ENCODE assay signal across 8 cellular contexts in the genomic region with DNA sequence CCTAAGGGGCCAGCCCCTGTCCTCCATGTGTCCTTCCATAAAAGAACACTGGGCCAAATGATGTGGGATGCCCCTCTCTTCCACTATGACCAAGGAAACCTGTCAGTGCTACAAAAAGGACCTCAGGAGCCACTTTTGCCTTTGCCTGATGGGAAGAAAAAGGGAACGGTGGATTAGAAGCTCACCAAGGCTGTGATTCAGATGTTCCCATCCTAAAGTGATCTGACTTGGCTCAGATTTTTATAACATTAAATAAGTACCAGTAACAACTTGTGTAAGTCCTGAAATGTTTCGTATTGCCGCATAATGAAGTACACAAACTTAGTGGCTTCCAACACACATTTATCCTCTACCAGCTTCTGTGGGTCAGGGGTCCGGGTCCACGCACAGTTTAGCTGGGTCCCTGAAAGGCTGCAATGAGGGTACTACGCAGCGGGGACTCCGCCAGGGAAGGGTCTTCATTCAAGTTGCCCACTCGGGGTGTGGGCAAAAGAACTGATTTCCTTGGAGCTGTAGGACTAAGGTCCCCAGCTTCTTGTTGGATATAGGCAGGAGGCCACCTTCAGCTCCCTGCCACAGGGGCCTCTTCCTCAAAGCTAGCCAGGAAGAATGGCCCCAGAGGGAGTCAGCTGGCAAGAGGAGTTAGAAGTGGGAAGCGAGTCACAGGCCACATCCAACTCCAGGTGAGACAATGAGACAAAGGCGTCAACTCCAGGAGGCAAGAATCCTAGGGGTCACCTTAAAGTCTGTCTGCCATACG.
DNase-seq lines count a peak whose midpoint lies in the region; ATAC-seq and TF ChIP-seq lines count a peak whose summit lies in the region.

No MANE protein-coding gene starts in this region.

- no peaks in the 10 kb centered on the region for H3K27me3 ChIP-seq in esophagus muscularis mucosa
- no peaks in the 10 kb centered on the region for H3K27me3 ChIP-seq in prostate gland (replicated peaks; ENCODE audit: insufficient read depth)
- H3K27me3 ChIP-seq in body of pancreas, result no peaks in the 10 kb centered on the region

- peak overlapping the region; percentile 94 for H3K27ac ChIP-seq in RWPE1
- H3K27ac ChIP-seq in esophagus muscularis mucosa (replicated peaks in 1 of 4), result peak overlapping the region; percentile 78 to 90 (median 83)
- peak overlapping the region; percentile 73 to 75 for H3K27ac ChIP-seq in prostate gland
- peak overlapping the region in 2 of 4 donors; percentile 60 to 72 for H3K27ac ChIP-seq in body of pancreas

- TF ChIP-seq CTCF in RWPE1 (conservative IDR thresholded peaks at IDR 0.05; ENCODE audit: low read depth) (no peak), esophagus muscularis mucosa (IDR thresholded peaks at IDR 0.05) (no peak), prostate gland (IDR thresholded peaks at IDR 0.05) (no peak), body of pancreas (IDR thresholded peaks at IDR 0.05) (no peak)

- intact Hi-C loops in esophagus muscularis mucosa (cut with DNase I), result loop anchor here (5.0 kb wide), 1 partner anchor 58 kb away; no protein-coding TSS in a partner anchor
- intact Hi-C loops in prostate gland (cut with DNase I), result loop anchor here (5.0 kb wide), 2 partner anchors 33 to 53 kb away; no protein-coding TSS in a partner anchor
- intact Hi-C loops in body of pancreas (cut with DNase I), result no loop called here

- TF ChIP-seq EP300 in esophagus muscularis mucosa (IDR thresholded peaks at IDR 0.05), result no peak

- H3K4me1 ChIP-seq in esophagus muscularis mucosa (peaks cover 58 to 80% (median 67%) of the 10 kb centered on the region in 4 donors), prostate gland (replicated peaks) (peaks cover 3% of the 10 kb centered on the region), body of pancreas (peaks cover 48% of the 10 kb centered on the region)

- DNase-seq in EH (ENCODE audit: low read depth), result peak; percentile 20
- DNase-seq in RWPE1 (ENCODE audit: low spot score), result no peak
- DNase-seq in esophagus muscularis mucosa (ENCODE audit: extremely low spot score), result no peak
- no peak for DNase-seq in prostate gland (ENCODE audit: low spot score)
- no peak for DNase-seq in mesenteric fat pad (ENCODE audit: low spot score)
- DNase-seq in body of pancreas, result no peak

- no peaks in the 10 kb centered on the region for H3K9me3 ChIP-seq in esophagus muscularis mucosa
- no peaks in the 10 kb centered on the region for H3K9me3 ChIP-seq in prostate gland
- H3K9me3 ChIP-seq in body of pancreas, result no peaks in the 10 kb centered on the region

- ATAC-seq in GM21737 (IDR thresholded peaks at IDR 0.05; ENCODE audit: unreplicated experiment) (no peak), GM21786 (IDR thresholded peaks at IDR 0.05; ENCODE audit: unreplicated experiment) (no peak), body of pancreas (no peak)

- CTCF ChIA-PET in RWPE1 (lab: Yijun Ruan, JAX), result interaction anchor here (0.6 to 3.2 kb wide), 4 partner anchors 29 to 89 kb away, joined by 3 to 13 read pairs (median 4); no protein-coding TSS in a partner anchor

- no peak for TF ChIP-seq POLR2A in esophagus muscularis mucosa (IDR thresholded peaks at IDR 0.05; ENCODE audit: low read depth)
- TF ChIP-seq POLR2A in prostate gland (IDR thresholded peaks at IDR 0.05), result no peak
- no peak for TF ChIP-seq POLR2A in body of pancreas (IDR thresholded peaks at IDR 0.05)

- POLR2A ChIA-PET in RWPE1 (lab: Yijun Ruan, JAX; ENCODE audit: low non-redundant PET), result no interaction called here

- H3K4me3 ChIP-seq in esophagus muscularis mucosa (no peak overlapping the region), prostate gland (no peak overlapping the region), body of pancreas (no peak overlapping the region)

- 85% methylated on average over 12 of the region's 12 CpGs for WGBS in esophagus muscularis mucosa
- WGBS in prostate gland, result 87% methylated on average over 12 of the region's 12 CpGs
- WGBS in body of pancreas, 2 donors, result 94 to 98% methylated on average over 9 to 12 of the region's 12 CpGs

- no peaks in the 10 kb centered on the region for H3K36me3 ChIP-seq in esophagus muscularis mucosa
- no peaks in the 10 kb centered on the region for H3K36me3 ChIP-seq in prostate gland
- no peaks in the 10 kb centered on the region for H3K36me3 ChIP-seq in body of pancreas (replicated peaks in 1 of 2; ENCODE audit: insufficient read depth in 1 of 2, low read depth in 2 of 2)
